ENCODE assay signal across 1 cellular context in the genomic region with DNA sequence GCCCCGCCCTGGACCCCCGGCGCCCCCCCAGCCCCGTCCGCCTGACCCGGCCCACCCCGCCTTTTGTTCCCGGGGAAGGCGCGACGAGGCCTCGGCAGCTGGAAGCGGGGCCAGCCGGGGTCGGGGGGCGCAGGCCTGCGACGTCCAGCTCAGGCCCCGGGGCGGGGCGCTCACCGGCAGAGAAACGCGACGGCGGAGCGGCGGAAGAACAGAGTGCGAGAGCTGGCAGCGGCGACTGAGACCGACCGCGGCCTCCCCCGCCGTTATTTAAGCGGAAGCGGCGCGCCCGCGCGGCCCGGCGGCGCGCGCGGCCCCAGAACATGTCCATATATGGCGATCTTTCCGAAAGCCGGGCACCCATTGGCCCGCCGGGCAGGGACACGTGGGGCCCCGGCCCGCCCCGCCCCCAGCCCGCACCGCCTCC.
TF ChIP-seq lines count a peak whose summit lies in the region.

Gene ACTG1 (minus strand): TSS at position 240 of the 424 bp plus-strand sequence. CDS start 445 bp downstream, outside the sequence.

TF ChIP-seq in K562, 482 proteins besides CTCF, POLR2A, EP300 and RAD21 (continued from another document and continues in another):
- TF ChIP-seq, protein P1, sequence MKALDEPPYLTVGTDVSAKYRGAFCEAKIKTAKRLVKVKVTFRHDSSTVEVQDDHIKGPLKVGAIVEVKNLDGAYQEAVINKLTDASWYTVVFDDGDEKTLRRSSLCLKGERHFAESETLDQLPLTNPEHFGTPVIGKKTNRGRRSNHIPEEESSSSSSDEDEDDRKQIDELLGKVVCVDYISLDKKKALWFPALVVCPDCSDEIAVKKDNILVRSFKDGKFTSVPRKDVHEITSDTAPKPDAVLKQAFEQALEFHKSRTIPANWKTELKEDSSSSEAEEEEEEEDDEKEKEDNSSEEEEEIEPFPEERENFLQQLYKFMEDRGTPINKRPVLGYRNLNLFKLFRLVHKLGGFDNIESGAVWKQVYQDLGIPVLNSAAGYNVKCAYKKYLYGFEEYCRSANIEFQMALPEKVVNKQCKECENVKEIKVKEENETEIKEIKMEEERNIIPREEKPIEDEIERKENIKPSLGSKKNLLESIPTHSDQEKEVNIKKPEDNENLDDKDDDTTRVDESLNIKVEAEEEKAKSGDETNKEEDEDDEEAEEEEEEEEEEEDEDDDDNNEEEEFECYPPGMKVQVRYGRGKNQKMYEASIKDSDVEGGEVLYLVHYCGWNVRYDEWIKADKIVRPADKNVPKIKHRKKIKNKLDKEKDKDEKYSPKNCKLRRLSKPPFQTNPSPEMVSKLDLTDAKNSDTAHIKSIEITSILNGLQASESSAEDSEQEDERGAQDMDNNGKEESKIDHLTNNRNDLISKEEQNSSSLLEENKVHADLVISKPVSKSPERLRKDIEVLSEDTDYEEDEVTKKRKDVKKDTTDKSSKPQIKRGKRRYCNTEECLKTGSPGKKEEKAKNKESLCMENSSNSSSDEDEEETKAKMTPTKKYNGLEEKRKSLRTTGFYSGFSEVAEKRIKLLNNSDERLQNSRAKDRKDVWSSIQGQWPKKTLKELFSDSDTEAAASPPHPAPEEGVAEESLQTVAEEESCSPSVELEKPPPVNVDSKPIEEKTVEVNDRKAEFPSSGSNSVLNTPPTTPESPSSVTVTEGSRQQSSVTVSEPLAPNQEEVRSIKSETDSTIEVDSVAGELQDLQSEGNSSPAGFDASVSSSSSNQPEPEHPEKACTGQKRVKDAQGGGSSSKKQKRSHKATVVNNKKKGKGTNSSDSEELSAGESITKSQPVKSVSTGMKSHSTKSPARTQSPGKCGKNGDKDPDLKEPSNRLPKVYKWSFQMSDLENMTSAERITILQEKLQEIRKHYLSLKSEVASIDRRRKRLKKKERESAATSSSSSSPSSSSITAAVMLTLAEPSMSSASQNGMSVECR (CRISPR knock-in tag; IDR thresholded peaks at IDR 0.05), result no peak
- TF ChIP-seq DDX20 (tag; IDR thresholded peaks at IDR 0.05; ENCODE audit: low read depth), result no peak
- TF ChIP-seq SNIP1 (IDR thresholded peaks at IDR 0.05; ENCODE audit: low read depth), result no peak
- peak; percentile 55 for TF ChIP-seq NEUROD1 (IDR thresholded peaks at IDR 0.05; ENCODE audit: borderline replicate concordance, low read depth, low read length, partially characterized antibody)
- no peak for TF ChIP-seq RBM22 (IDR thresholded peaks at IDR 0.05; ENCODE audit: low read depth, low read length, poor library complexity, severe bottlenecking)
- peak; percentile 92 for TF ChIP-seq GTF2A2 (tag; IDR thresholded peaks at IDR 0.05)
- TF ChIP-seq, protein P2, sequence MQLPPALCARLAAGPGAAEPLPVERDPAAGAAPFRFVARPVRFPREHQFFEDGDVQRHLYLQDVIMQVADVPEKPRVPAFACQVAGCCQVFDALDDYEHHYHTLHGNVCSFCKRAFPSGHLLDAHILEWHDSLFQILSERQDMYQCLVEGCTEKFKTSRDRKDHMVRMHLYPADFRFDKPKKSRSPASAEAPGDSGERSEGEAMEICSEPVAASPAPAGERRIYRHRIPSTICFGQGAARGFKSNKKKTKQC (CRISPR knock-in tag; IDR thresholded peaks at IDR 0.05), result peak; percentile 12; the same call in 1 of the 2 replicates
- TF ChIP-seq TAF1 (IDR thresholded peaks at IDR 0.05; ENCODE audit: control insufficient read depth, extremely low read depth, insufficient read depth, low read length, severe bottlenecking), result peak; percentile 92
- no peak for TF ChIP-seq TOE1 (IDR thresholded peaks at IDR 0.05; ENCODE audit: borderline replicate concordance)
- TF ChIP-seq TOE1 (CRISPR knock-in tag; IDR thresholded peaks at IDR 0.05; ENCODE audit: borderline replicate concordance, low read depth), result no peak
- TF ChIP-seq ZFP30 (CRISPR knock-in tag; IDR thresholded peaks at IDR 0.05; ENCODE audit: borderline replicate concordance), result no peak
- peak; percentile 59 for TF ChIP-seq PRPF4 (IDR thresholded peaks at IDR 0.05; ENCODE audit: insufficient read depth, low read depth, low read length, poor library complexity, severe bottlenecking)
- TF ChIP-seq TBP (optimal IDR thresholded peaks at IDR 0.05; ENCODE audit: low read depth, low read length), result no peak
- no peak for TF ChIP-seq RUNX1 (IDR thresholded peaks at IDR 0.05; ENCODE audit: low read depth)
- TF ChIP-seq ZNF77 (CRISPR knock-in tag; IDR thresholded peaks at IDR 0.05), result no peak
- TF ChIP-seq BMI1 (IDR thresholded peaks at IDR 0.05; ENCODE audit: low read length), result no peak
- TF ChIP-seq NBN (IDR thresholded peaks at IDR 0.05; ENCODE audit: low read depth), result no peak
- TF ChIP-seq CTBP1 (IDR thresholded peaks at IDR 0.05; ENCODE audit: borderline replicate concordance), result 0 out of 2 replicates have a peak, but pooled peaks have one; percentile 4
- TF ChIP-seq, protein P3, sequence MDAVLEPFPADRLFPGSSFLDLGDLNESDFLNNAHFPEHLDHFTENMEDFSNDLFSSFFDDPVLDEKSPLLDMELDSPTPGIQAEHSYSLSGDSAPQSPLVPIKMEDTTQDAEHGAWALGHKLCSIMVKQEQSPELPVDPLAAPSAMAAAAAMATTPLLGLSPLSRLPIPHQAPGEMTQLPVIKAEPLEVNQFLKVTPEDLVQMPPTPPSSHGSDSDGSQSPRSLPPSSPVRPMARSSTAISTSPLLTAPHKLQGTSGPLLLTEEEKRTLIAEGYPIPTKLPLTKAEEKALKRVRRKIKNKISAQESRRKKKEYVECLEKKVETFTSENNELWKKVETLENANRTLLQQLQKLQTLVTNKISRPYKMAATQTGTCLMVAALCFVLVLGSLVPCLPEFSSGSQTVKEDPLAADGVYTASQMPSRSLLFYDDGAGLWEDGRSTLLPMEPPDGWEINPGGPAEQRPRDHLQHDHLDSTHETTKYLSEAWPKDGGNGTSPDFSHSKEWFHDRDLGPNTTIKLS (IDR thresholded peaks at IDR 0.05; ENCODE audit: borderline replicate concordance, low read depth), result no peak
- TF ChIP-seq MAZ (CRISPR knock-in tag; conservative IDR thresholded peaks at IDR 0.05 in 1 of 2, IDR thresholded peaks at IDR 0.05 in 1 of 2), result 0 out of 4 replicates have a peak, but pooled peaks have one; percentile 7 to 70
- TF ChIP-seq, protein P4, sequence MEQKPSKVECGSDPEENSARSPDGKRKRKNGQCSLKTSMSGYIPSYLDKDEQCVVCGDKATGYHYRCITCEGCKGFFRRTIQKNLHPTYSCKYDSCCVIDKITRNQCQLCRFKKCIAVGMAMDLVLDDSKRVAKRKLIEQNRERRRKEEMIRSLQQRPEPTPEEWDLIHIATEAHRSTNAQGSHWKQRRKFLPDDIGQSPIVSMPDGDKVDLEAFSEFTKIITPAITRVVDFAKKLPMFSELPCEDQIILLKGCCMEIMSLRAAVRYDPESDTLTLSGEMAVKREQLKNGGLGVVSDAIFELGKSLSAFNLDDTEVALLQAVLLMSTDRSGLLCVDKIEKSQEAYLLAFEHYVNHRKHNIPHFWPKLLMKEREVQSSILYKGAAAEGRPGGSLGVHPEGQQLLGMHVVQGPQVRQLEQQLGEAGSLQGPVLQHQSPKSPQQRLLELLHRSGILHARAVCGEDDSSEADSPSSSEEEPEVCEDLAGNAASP (IDR thresholded peaks at IDR 0.05), result no peak
- TF ChIP-seq PHB (CRISPR knock-in tag; IDR thresholded peaks at IDR 0.05), result no peak
- TF ChIP-seq LARP7 (IDR thresholded peaks at IDR 0.05), result no peak
- TF ChIP-seq DNMT1 (IDR thresholded peaks at IDR 0.05), result no peak
- TF ChIP-seq NELFE (IDR thresholded peaks at IDR 0.05; ENCODE audit: insufficient read depth, insufficient read length), result peak; percentile 19
- TF ChIP-seq CREB5 (CRISPR knock-in tag; IDR thresholded peaks at IDR 0.05), result no peak
- peak; percentile 86 for TF ChIP-seq ZFX (CRISPR knock-in tag; IDR thresholded peaks at IDR 0.05)
- no peak for TF ChIP-seq TFAM (CRISPR knock-in tag; conservative IDR thresholded peaks at IDR 0.05)
- no peak; the same call in 1 of the 2 replicates for TF ChIP-seq FOXJ2 (tag; IDR thresholded peaks at IDR 0.05)
- no peak for TF ChIP-seq POU5F1 (IDR thresholded peaks at IDR 0.05; ENCODE audit: borderline replicate concordance, low read depth, low read length, partially characterized antibody)
- TF ChIP-seq BDP1 (IDR thresholded peaks at IDR 0.05; ENCODE audit: insufficient read depth, insufficient read length), result no peak
- TF ChIP-seq DLX4 (CRISPR knock-in tag; IDR thresholded peaks at IDR 0.05), result no peak
- no peak for TF ChIP-seq CBFB (CRISPR knock-in tag; IDR thresholded peaks at IDR 0.05)
- no peak for TF ChIP-seq SIN3B (IDR thresholded peaks at IDR 0.05; ENCODE audit: low read depth)
- TF ChIP-seq MED1 (CRISPR knock-in tag; IDR thresholded peaks at IDR 0.05; ENCODE audit: borderline replicate concordance), result no peak; the same call in 1 of the 2 replicates
- no peak for TF ChIP-seq FOXK1 (CRISPR knock-in tag; IDR thresholded peaks at IDR 0.05; ENCODE audit: borderline replicate concordance)
- no peak for TF ChIP-seq FOXP4 (CRISPR knock-in tag; IDR thresholded peaks at IDR 0.05; ENCODE audit: borderline replicate concordance)
- TF ChIP-seq HOXB6 (CRISPR knock-in tag; IDR thresholded peaks at IDR 0.05; ENCODE audit: borderline replicate concordance), result no peak
- no peak for TF ChIP-seq MAFG (tag; conservative IDR thresholded peaks at IDR 0.05)
- TF ChIP-seq ZNF699 (CRISPR knock-in tag; IDR thresholded peaks at IDR 0.05; ENCODE audit: insufficient replicate concordance), result no peak
- no peak for TF ChIP-seq PTBP1 (IDR thresholded peaks at IDR 0.05; ENCODE audit: low read depth, low read length)
- TF ChIP-seq ZNF146 (CRISPR knock-in tag; IDR thresholded peaks at IDR 0.05; ENCODE audit: unreplicated experiment), result no peak
- peak in 1 of 2 experiments; percentile 92; a peak in 2 of 4 replicates for TF ChIP-seq ZNF639 (CRISPR knock-in tag; conservative IDR thresholded peaks at IDR 0.05 in 1 of 2, IDR thresholded peaks at IDR 0.05 in 1 of 2)
- TF ChIP-seq SMARCB1 (IDR thresholded peaks at IDR 0.05; ENCODE audit: insufficient read length, low read depth), result no peak
- no peak for TF ChIP-seq PHTF2 (CRISPR knock-in tag; IDR thresholded peaks at IDR 0.05)
- no peak for TF ChIP-seq ARHGAP35 (IDR thresholded peaks at IDR 0.05; ENCODE audit: partially characterized antibody)
- TF ChIP-seq ZBTB7A (IDR thresholded peaks at IDR 0.05; ENCODE audit: borderline replicate concordance, control insufficient read depth, low read depth, low read length), result peak; percentile 97
- no peak for TF ChIP-seq E2F3 (CRISPR knock-in tag; IDR thresholded peaks at IDR 0.05)
- no peak for TF ChIP-seq ZC3H11A (IDR thresholded peaks at IDR 0.05; ENCODE audit: low read depth, low read length)
- 0 out of 2 replicates have a peak, but pooled peaks have one; percentile 42 for TF ChIP-seq XRCC5 (IDR thresholded peaks at IDR 0.05; ENCODE audit: low read depth, low read length)
- no peak for TF ChIP-seq ZBTB26 (CRISPR knock-in tag; IDR thresholded peaks at IDR 0.05)
